ENCODE assay signal across 8 cellular contexts in the genomic region with DNA sequence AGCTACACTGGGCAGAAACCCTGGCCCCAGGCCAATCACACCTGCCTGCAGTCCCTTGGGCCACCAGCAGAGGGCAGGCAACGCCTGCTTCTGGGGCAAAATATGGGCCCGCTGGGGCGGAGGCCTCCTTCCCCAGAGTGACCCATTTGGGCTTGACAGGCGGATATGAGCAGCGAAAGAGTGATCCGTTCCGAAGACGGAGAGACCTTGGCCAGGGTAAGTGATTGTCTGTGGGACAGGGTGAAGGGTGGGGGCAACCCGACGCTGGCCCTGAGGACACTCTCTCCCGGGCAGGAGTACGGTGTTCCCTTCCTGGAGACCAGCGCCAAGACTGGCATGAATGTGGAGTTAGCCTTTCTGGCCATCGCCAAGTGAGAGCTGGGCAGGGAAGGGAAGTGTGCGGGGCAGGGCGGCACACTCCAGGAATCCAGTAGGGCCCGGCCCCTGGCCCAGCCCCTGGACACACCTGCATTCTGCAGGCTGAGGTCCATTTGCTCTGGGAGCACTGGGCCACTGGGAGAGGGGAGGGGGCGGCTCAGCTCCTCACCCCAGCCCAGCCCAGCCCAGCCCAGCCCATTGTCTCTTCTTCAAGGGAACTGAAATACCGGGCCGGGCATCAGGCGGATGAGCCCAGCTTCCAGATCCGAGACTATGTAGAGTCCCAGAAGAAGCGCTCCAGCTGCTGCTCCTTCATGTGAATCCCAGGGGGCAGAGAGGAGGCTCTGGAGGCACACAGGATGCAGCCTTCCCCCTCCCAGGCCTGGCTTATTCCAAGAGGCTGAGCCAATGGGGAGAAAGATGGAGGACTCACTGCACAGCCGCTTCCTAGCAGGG. TPM values are rescaled to one million over a fixed set of nuclear protein-coding genes. Genes with fewer than 3 reads are reported as not detected.
DNase-seq lines count a peak whose midpoint lies in the region; ATAC-seq, FAIRE-seq and TF ChIP-seq lines count a peak whose summit lies in the region.

No MANE protein-coding gene starts in this region.

- H3K27ac ChIP-seq in SJSA1 = no peak overlapping the region
- peak overlapping the region; percentile 27 for H3K27ac ChIP-seq in parathyroid adenoma
- H3K27ac ChIP-seq in tibial nerve = peak overlapping the region; percentile 49 to 87 (median 69)

- H2AFZ ChIP-seq in parathyroid adenoma = peak overlapping the region; percentile 85

- H3K9me3 ChIP-seq in SJSA1 (replicated peaks) (peaks cover 4% of the 10 kb centered on the region; the same call in 1 of the 2 replicates), parathyroid adenoma (ENCODE audit: control insufficient read depth, low read length) (no peaks in the 10 kb centered on the region), tibial nerve (no peaks in the 10 kb centered on the region)

- peaks cover 46 to 54% (median 54%) of the 10 kb centered on the region in 3 donors for H3K4me1 Mint-ChIP-seq in IgD-negative memory B cell

- H3K9me3 Mint-ChIP-seq in IgD-negative memory B cell = no peaks in the 10 kb centered on the region

- no peak for FAIRE-seq in D721Med (lab: Jason Lieb, UNC)

- H3K4me3 Mint-ChIP-seq in IgD-negative memory B cell = peak overlapping the region; percentile 25 to 88 (median 78)

- TF ChIP-seq CTCF in D721Med (IDR thresholded peaks at IDR 0.05; ENCODE audit: insufficient read depth, missing control alignments) = peak; percentile 99
- TF ChIP-seq CTCF in parathyroid adenoma (IDR thresholded peaks at IDR 0.05) = peak; percentile 100
- peak; percentile 98 to 100 (median 99) for TF ChIP-seq CTCF in tibial nerve (IDR thresholded peaks at IDR 0.05)

- peaks cover 7% of the 10 kb centered on the region for H3K79me2 ChIP-seq in parathyroid adenoma

- no peaks in the 10 kb centered on the region for H3K27me3 Mint-ChIP-seq in IgD-negative memory B cell

- peak overlapping the region; percentile 58 for H3K4me2 ChIP-seq in parathyroid adenoma (ENCODE audit: low read length)

- TF ChIP-seq POLR2A in tibial nerve (IDR thresholded peaks at IDR 0.05) = no peak

- H3K36me3 Mint-ChIP-seq in IgD-negative memory B cell = peaks cover 3% of the 10 kb centered on the region

- peak; percentile 50 to 76 for TF ChIP-seq EP300 in tibial nerve (IDR thresholded peaks at IDR 0.05)

- H3K4me3 ChIP-seq in SJSA1 (no peak overlapping the region), parathyroid adenoma (ENCODE audit: low read depth, low read length) (no peak overlapping the region), tibial nerve (peak overlapping the region in 3 of 4 donors; percentile 22 to 40 (median 33))

- H3K27me3 ChIP-seq in SJSA1 (replicated peaks) (no peaks in the 10 kb centered on the region), parathyroid adenoma (ENCODE audit: control insufficient read depth, insufficient read depth, low read length) (no peaks in the 10 kb centered on the region), tibial nerve (peaks cover 0 to 27% of the 10 kb centered on the region in 2 donors)

- DNase-seq in D721Med (ENCODE audit: insufficient read length, low spot score) = peak; percentile 86
- DNase-seq in SJSA1 (ENCODE audit: low read depth in 1 of 2, low spot score in 2 of 2) = peak; percentile 83 to 89
- peak; percentile 79 for DNase-seq in activated naive CD4-positive, alpha-beta T cell treated with anti-CD3 and anti-CD28 coated beads, Interleukin-2, amount 50 U/mL, for 16 hours
- DNase-seq in Right ventricle myocardium inferior (ENCODE audit: missing footprints) = peak; percentile 94
- DNase-seq in tibial nerve (ENCODE audit: low spot score in 2 of 2) = peak; percentile 92 to 98

- peaks cover 10% of the 10 kb centered on the region for H3K36me3 ChIP-seq in SJSA1
- H3K36me3 ChIP-seq in parathyroid adenoma (ENCODE audit: control insufficient read depth, insufficient read depth, low read length) = no peaks in the 10 kb centered on the region
- no peaks in the 10 kb centered on the region for H3K36me3 ChIP-seq in tibial nerve

- H3K27ac Mint-ChIP-seq in IgD-negative memory B cell = peak overlapping the region in 2 of 3 donors; percentile 31 to 46

- ATAC-seq in Right ventricle myocardium inferior (peak; percentile 36), GM19328 (IDR thresholded peaks at IDR 0.05; ENCODE audit: unreplicated experiment) (no peak)

- intact Hi-C loops in Right ventricle myocardium inferior (cut with DNase I) = loop anchor here (1.0 to 5.0 kb wide), 3 partner anchors 24 to 212 kb away; no protein-coding TSS in a partner anchor

- 29 to 31% methylated on average over 17 to 24 of the region's 24 CpGs for WGBS in tibial nerve, 2 donors

- peaks cover 56% of the 10 kb centered on the region for H3K4me1 ChIP-seq in SJSA1 (replicated peaks)
- peaks cover 14% of the 10 kb centered on the region for H3K4me1 ChIP-seq in parathyroid adenoma
- peaks cover 0 to 41% (median 32%) of the 10 kb centered on the region in 4 donors for H3K4me1 ChIP-seq in tibial nerve

- no peak overlapping the region for H3K9ac ChIP-seq in parathyroid adenoma

RNA-seq across cellular contexts. Expression of a gene that starts 3.5 kb away (rescaled TPM):
- polyA plus RNA-seq in IgD-negative memory B cell = 177 TPM
- total RNA-seq in SJSA1 (2014; rRNA removed; shearing (Covaris generic)) = 41.6 and 62.1 TPM in 2 replicates
- total RNA-seq in Right ventricle myocardium inferior = 15.9 TPM
- total RNA-seq in tibial nerve = 10 to 100 TPM; 42.2 to 55.2 (median 53.0) TPM

RNA-seq across cellular contexts. Expression of a gene that starts 7.9 kb away (rescaled TPM):
- 76.5 TPM for polyA plus RNA-seq in IgD-negative memory B cell
- 1.6 and 3.0 TPM in 2 replicates for total RNA-seq in SJSA1 (2014; rRNA removed; shearing (Covaris generic))
- total RNA-seq in Right ventricle myocardium inferior = 2.6 TPM
- 1 to 10 TPM in 3 of 4 donors, under 1 TPM in 1; 0.87 to 4.4 (median 2.3) TPM for total RNA-seq in tibial nerve

RNA-seq across cellular contexts. Expression of a gene that starts 31.2 kb away (rescaled TPM):
- 24.5 TPM for polyA plus RNA-seq in IgD-negative memory B cell
- 32.9 and 61.3 TPM in 2 replicates for total RNA-seq in SJSA1 (2014; rRNA removed; shearing (Covaris generic))
- total RNA-seq in Right ventricle myocardium inferior (19.4 TPM), tibial nerve (10 to 100 TPM; 27.5 to 78.6 (median 43.2) TPM)

RNA-seq across cellular contexts. Expression of a gene that starts 32.2 kb away (rescaled TPM):
- not detected for polyA plus RNA-seq in IgD-negative memory B cell
- not detected in 2 replicates for total RNA-seq in SJSA1 (2014; rRNA removed; shearing (Covaris generic))
- 0.35 TPM for total RNA-seq in Right ventricle myocardium inferior
- 1 to 10 TPM in 1 of 4 donors, not detected in 3; 2.1 TPM for total RNA-seq in tibial nerve

Comparison
In these comparisons a context has a peak if more than half of its experiments do, and no peak if none do; other contexts are left out.
1. H3K4me3 ChIP-seq: peak in tibial nerve (3 of 4); none in SJSA1 (single experiment) and parathyroid adenoma (single experiment).
2. Peak in every context shown above with its lines, with median percentiles within 50 percentile points of each other: DNase-seq and CTCF ChIP-seq.